Comparison of ENCODE assay signal across 8 cellular contexts in genomic region chr13:108494991-108495661, GRCh38.
DNase-seq lines count a peak whose midpoint lies in the region; ATAC-seq and TF ChIP-seq lines count a peak whose summit lies in the region.

No MANE protein-coding gene starts in this region.

- no peak overlapping the region for H3K27ac ChIP-seq in cardiac muscle cell
- no peak overlapping the region for H3K27ac ChIP-seq in upper lobe of right lung

- ATAC-seq in Right ventricle myocardium inferior (no peak), upper lobe of right lung (no peak)

- TF ChIP-seq CTCF in cardiac muscle cell (IDR thresholded peaks at IDR 0.05; ENCODE audit: low read depth, low read length) (no peak), upper lobe of right lung (IDR thresholded peaks at IDR 0.05) (no peak)

- H3K4me1 ChIP-seq in cardiac muscle cell (ENCODE audit: low read depth) (no peaks in the 10 kb centered on the region), upper lobe of right lung (no peaks in the 10 kb centered on the region)

- DNase-seq in cardiac muscle cell (ENCODE audit: low read depth in 1 of 2, low spot score in 1 of 2) (no peak), Right ventricle myocardium inferior (ENCODE audit: missing footprints) (no peak), astrocyte of the hippocampus (ENCODE audit: low read depth, low spot score) (peak; percentile 58), left kidney (ENCODE audit: low read depth, low spot score) (peak; percentile 54), upper lobe of right lung (no peak), AG08395 (ENCODE audit: low spot score) (no peak), HuH-7.5 (ENCODE audit: low spot score) (no peak), Kasumi-1 (lab: John Stamatoyannopoulos, UW) (no peak)

- H3K36me3 ChIP-seq in cardiac muscle cell (no peaks in the 10 kb centered on the region), upper lobe of right lung (no peaks in the 10 kb centered on the region)

- intact Hi-C loops in Right ventricle myocardium inferior (cut with DNase I) = no loop called here
- intact Hi-C loops in upper lobe of right lung (cut with DNase I) = no loop called here

- H3K9me3 ChIP-seq in cardiac muscle cell (ENCODE audit: low read depth) (no peaks in the 10 kb centered on the region), upper lobe of right lung (no peaks in the 10 kb centered on the region)

- H3K27me3 ChIP-seq in cardiac muscle cell (peaks cover 81% of the 10 kb centered on the region), upper lobe of right lung (peaks cover 40% of the 10 kb centered on the region)

- H3K4me3 ChIP-seq in cardiac muscle cell (peak overlapping the region; percentile 45), upper lobe of right lung (peak overlapping the region; percentile 34)

Comparison
In these comparisons a context has a peak if more than half of its experiments do, and no peak if none do; other contexts are left out.
1. DNase-seq: peak in astrocyte of the hippocampus (single experiment) and left kidney (single experiment); none in cardiac muscle cell (0 of 2), Right ventricle myocardium inferior (single experiment), upper lobe of right lung (single experiment), AG08395 (single experiment), HuH-7.5 (single experiment) and Kasumi-1 (0 of 2).